Comparison of ENCODE assay signal across 9 cellular contexts in genomic region chr5:139104577-139105271, GRCh38.
DNase-seq lines count a peak whose midpoint lies in the region; ATAC-seq and TF ChIP-seq lines count a peak whose summit lies in the region.
"Had no signal": no experiment of that assay in that cellular context is flagged by ENCODE, and none has a peak within 500 bp of the region (broad histone marks: within the 10 kb centered on the region; RNA-seq: fewer than 3 reads in every experiment).

No MANE protein-coding gene starts in this region.

- no peaks in the 10 kb centered on the region for H3K36me3 Mint-ChIP-seq in natural killer cell treated with Interleukin-12 subunit alpha and Interleukin-12 subunit beta and Interleukin-15 and Interleukin-18, amount 100 ng/mL, for 72 hours

- H3K27ac Mint-ChIP-seq in natural killer cell treated with Interleukin-12 subunit alpha and Interleukin-12 subunit beta and Interleukin-15 and Interleukin-18, amount 100 ng/mL, for 72 hours, result no peak overlapping the region

- H3K27me3 Mint-ChIP-seq in natural killer cell treated with Interleukin-12 subunit alpha and Interleukin-12 subunit beta and Interleukin-15 and Interleukin-18, amount 100 ng/mL, for 72 hours, result no peaks in the 10 kb centered on the region
- H3K27me3 Mint-ChIP-seq: central memory CD8-positive, alpha-beta T cell had no signal

- no peaks in the 10 kb centered on the region for H3K9me3 Mint-ChIP-seq in natural killer cell treated with Interleukin-12 subunit alpha and Interleukin-12 subunit beta and Interleukin-15 and Interleukin-18, amount 100 ng/mL, for 72 hours
- H3K9me3 Mint-ChIP-seq: central memory CD8-positive, alpha-beta T cell had no signal

- no peak for ATAC-seq in natural killer cell treated with Interleukin-12 subunit alpha and Interleukin-12 subunit beta and Interleukin-15 and Interleukin-18, amount 100 ng/mL, for 72 hours

- DNase-seq in AG08396 (ENCODE audit: low spot score) (peak; percentile 95), NCI-H82 (lab: John Stamatoyannopoulos, UW) (peak; percentile 65), fibroblast of mammary gland (ENCODE audit: low read depth) (peak; percentile 97), nucleus accumbens (lab: John Stamatoyannopoulos, UW) (peak in 42 of 56 donors; percentile 12 to 83 (median 60)), HEK293T (ENCODE audit: extremely low spot score) (no peak), COLO668 (lab: John Stamatoyannopoulos, UW; ENCODE audit: unreplicated experiment) (no peak)
- no peak for DNase-seq in activated effector memory CD4-positive, alpha-beta T cell treated with anti-CD3 and anti-CD28 coated beads, Interleukin-2, amount 50 U/mL, for 16 hours
- no peak for DNase-seq in natural killer cell treated with Interleukin-12 subunit alpha and Interleukin-12 subunit beta and Interleukin-15 and Interleukin-18, amount 100 ng/mL, for 72 hours (ENCODE audit: low spot score)

- no peaks in the 10 kb centered on the region for H3K4me1 Mint-ChIP-seq in natural killer cell treated with Interleukin-12 subunit alpha and Interleukin-12 subunit beta and Interleukin-15 and Interleukin-18, amount 100 ng/mL, for 72 hours (ENCODE audit: low read depth in 2 of 2)
- H3K4me1 Mint-ChIP-seq: central memory CD8-positive, alpha-beta T cell had no signal

- POLR2A ChIA-PET in HEK293T (lab: Yijun Ruan, JAX), result no interaction called here

- CTCF ChIA-PET in HEK293T (lab: Yijun Ruan, JAX), result no interaction called here

- H3K4me3 ChIP-seq in fibroblast of mammary gland (ENCODE audit: control insufficient read depth, low read depth, low read length), result peak overlapping the region; percentile 23

- no peak for TF ChIP-seq CTCF in fibroblast of mammary gland (conservative IDR thresholded peaks at IDR 0.05; ENCODE audit: control insufficient read depth, insufficient read depth, low read depth, low read length)

- no peak overlapping the region for H3K4me3 Mint-ChIP-seq in natural killer cell treated with Interleukin-12 subunit alpha and Interleukin-12 subunit beta and Interleukin-15 and Interleukin-18, amount 100 ng/mL, for 72 hours
- H3K4me3 Mint-ChIP-seq: central memory CD8-positive, alpha-beta T cell had no signal

TF ChIP-seq in HEK293T, 16 proteins besides CTCF, POLR2A, EP300 and RAD21:
- TF ChIP-seq ZNF384 (IDR thresholded peaks at IDR 0.05) (no peak), BHLHE40 (IDR thresholded peaks at IDR 0.05; ENCODE audit: borderline replicate concordance) (no peak), NFRKB (IDR thresholded peaks at IDR 0.05) (no peak), SUZ12 (IDR thresholded peaks at IDR 0.05) (no peak), ARNT (IDR thresholded peaks at IDR 0.05) (no peak), FOXA1 (IDR thresholded peaks at IDR 0.05) (no peak), LEF1 (IDR thresholded peaks at IDR 0.05; ENCODE audit: borderline replicate concordance) (no peak), TARDBP (IDR thresholded peaks at IDR 0.05) (no peak), FOXM1 (IDR thresholded peaks at IDR 0.05; ENCODE audit: borderline replicate concordance) (no peak), FOXK2 (IDR thresholded peaks at IDR 0.05) (no peak), CTBP1 (IDR thresholded peaks at IDR 0.05; ENCODE audit: borderline replicate concordance) (no peak), HDGF (IDR thresholded peaks at IDR 0.05; ENCODE audit: borderline replicate concordance) (no peak), SP1 (IDR thresholded peaks at IDR 0.05) (no peak), PKNOX1 (IDR thresholded peaks at IDR 0.05) (no peak), ELF4 (IDR thresholded peaks at IDR 0.05) (no peak), L3MBTL2 (conservative IDR thresholded peaks at IDR 0.05) (no peak)

Comparison
In these comparisons a context has a peak if more than half of its experiments do, and no peak if none do; other contexts are left out.
1. DNase-seq: peak in AG08396 (single experiment), NCI-H82 (single experiment), fibroblast of mammary gland (single experiment) and nucleus accumbens (42 of 56); none in activated effector memory CD4-positive, alpha-beta T cell treated with anti-CD3 and anti-CD28 coated beads, Interleukin-2, amount 50 U/mL, for 16 hours (single experiment), HEK293T (single experiment), natural killer cell treated with Interleukin-12 subunit alpha and Interleukin-12 subunit beta and Interleukin-15 and Interleukin-18, amount 100 ng/mL, for 72 hours (single experiment) and COLO668 (single experiment).